2 cellular contexts compared by ENCODE assay signal in genomic region chr2:85995648-85996529, GRCh38.
TF ChIP-seq lines count a peak whose summit lies in the region.

No MANE protein-coding gene starts in this region.

TF ChIP-seq in H1, 55 proteins besides CTCF, POLR2A, EP300 and RAD21:
- TF ChIP-seq EZH2 (IDR thresholded peaks at IDR 0.05; ENCODE audit: low read depth, low read length, severe bottlenecking): no peak
- TF ChIP-seq TAF1 (IDR thresholded peaks at IDR 0.05; ENCODE audit: low read depth, low read length): no peak
- no peak for TF ChIP-seq ATF2 (IDR thresholded peaks at IDR 0.05; ENCODE audit: low read length)
- no peak for TF ChIP-seq YY1 (IDR thresholded peaks at IDR 0.05; ENCODE audit: low read depth, low read length)
- no peak for TF ChIP-seq NRF1 (IDR thresholded peaks at IDR 0.05; ENCODE audit: low read depth, low read length)
- no peak for TF ChIP-seq RFX5 (IDR thresholded peaks at IDR 0.05; ENCODE audit: borderline replicate concordance, low read depth, low read length)

TF ChIP-seq in WTC11, 78 proteins besides CTCF, POLR2A, EP300 and RAD21:
- TF ChIP-seq RORB (CRISPR knock-in tag; IDR thresholded peaks at IDR 0.05): no peak
- TF ChIP-seq E2F4 (CRISPR knock-in tag; IDR thresholded peaks at IDR 0.05; ENCODE audit: borderline replicate concordance, low read depth): no peak
- no peak for TF ChIP-seq NR1H2 (CRISPR knock-in tag; IDR thresholded peaks at IDR 0.05)
- TF ChIP-seq ATF2 (CRISPR knock-in tag; IDR thresholded peaks at IDR 0.05; ENCODE audit: borderline replicate concordance, low read depth): no peak
- TF ChIP-seq NFE2L1 (CRISPR knock-in tag; IDR thresholded peaks at IDR 0.05): no peak
- TF ChIP-seq ZMAT4 (CRISPR knock-in tag; IDR thresholded peaks at IDR 0.05): no peak
- no peak for TF ChIP-seq HMGXB4 (CRISPR knock-in tag; IDR thresholded peaks at IDR 0.05)
- TF ChIP-seq CREM (CRISPR knock-in tag; IDR thresholded peaks at IDR 0.05): no peak
- no peak for TF ChIP-seq ZNF317 (CRISPR knock-in tag; IDR thresholded peaks at IDR 0.05; ENCODE audit: borderline replicate concordance, low read depth)
- no peak for TF ChIP-seq ZNF416 (CRISPR knock-in tag; IDR thresholded peaks at IDR 0.05)
- TF ChIP-seq ZBTB43 (CRISPR knock-in tag; IDR thresholded peaks at IDR 0.05): no peak
- no peak for TF ChIP-seq IRF1 (CRISPR knock-in tag; IDR thresholded peaks at IDR 0.05)
- no peak for TF ChIP-seq ZNF263 (CRISPR knock-in tag; IDR thresholded peaks at IDR 0.05; ENCODE audit: low read depth)
- TF ChIP-seq OVOL2 (CRISPR knock-in tag; IDR thresholded peaks at IDR 0.05; ENCODE audit: borderline replicate concordance): no peak
- TF ChIP-seq ERG (CRISPR knock-in tag; IDR thresholded peaks at IDR 0.05): no peak
- no peak for TF ChIP-seq ZSCAN18 (CRISPR knock-in tag; IDR thresholded peaks at IDR 0.05)
